8 cellular contexts compared by ENCODE assay signal in genomic region chr18:5627756-5628511, GRCh38.
DNase-seq lines count a peak whose midpoint lies in the region; ATAC-seq and TF ChIP-seq lines count a peak whose summit lies in the region.

No MANE protein-coding gene starts in this region.

- no peaks in the 10 kb centered on the region for H3K9me3 Mint-ChIP-seq in activated naive CD4-positive, alpha-beta T cell treated with anti-CD3 and anti-CD28 coated beads, Interleukin-2, amount 10 ng/mL, durations not matched to agents 7 days and 5 days
- no peaks in the 10 kb centered on the region for H3K9me3 Mint-ChIP-seq in dendritic cell treated with granulocyte-macrophage colony-stimulating factor and Interleukin-4, amounts not matched to agents 40 ng/mL and 50 ng/mL, for 4 days
- no peaks in the 10 kb centered on the region for H3K9me3 Mint-ChIP-seq in natural killer cell treated with Interleukin-12 subunit alpha and Interleukin-12 subunit beta and Interleukin-15 and Interleukin-18, amount 100 ng/mL, for 72 hours

- H3K4me1 Mint-ChIP-seq in activated naive CD4-positive, alpha-beta T cell treated with anti-CD3 and anti-CD28 coated beads, Interleukin-2, amount 10 ng/mL, durations not matched to agents 7 days and 5 days = peaks cover 4% of the 10 kb centered on the region
- peaks cover 5% of the 10 kb centered on the region for H3K4me1 Mint-ChIP-seq in dendritic cell treated with granulocyte-macrophage colony-stimulating factor and Interleukin-4, amounts not matched to agents 40 ng/mL and 50 ng/mL, for 4 days (ENCODE audit: low read depth)
- no peaks in the 10 kb centered on the region for H3K4me1 Mint-ChIP-seq in natural killer cell treated with Interleukin-12 subunit alpha and Interleukin-12 subunit beta and Interleukin-15 and Interleukin-18, amount 100 ng/mL, for 72 hours (ENCODE audit: low read depth in 2 of 2)

- ATAC-seq in HG03457 (IDR thresholded peaks at IDR 0.05; ENCODE audit: unreplicated experiment) = no peak
- no peak for ATAC-seq in natural killer cell treated with Interleukin-12 subunit alpha and Interleukin-12 subunit beta and Interleukin-15 and Interleukin-18, amount 100 ng/mL, for 72 hours

- CTCF ChIA-PET in activated naive CD4-positive, alpha-beta T cell treated with anti-CD3 and anti-CD28 coated beads, Interleukin-2, amount 10 ng/mL, durations not matched to agents 7 days and 5 days (lab: Charles Lee) = no interaction called here

- H3K36me3 ChIP-seq in uterus = no peaks in the 10 kb centered on the region

- intact Hi-C loops in dendritic cell treated with granulocyte-macrophage colony-stimulating factor and Interleukin-4, amounts not matched to agents 40 ng/mL and 50 ng/mL, for 4 days (cut with micrococcal nuclease) = loop anchor here (10.0 kb wide), 1 partner anchor 63 kb away; no protein-coding TSS in a partner anchor
- intact Hi-C loops in uterus (cut with DNase I; ENCODE audit: low total_unique reads) = no loop called here

- no peak for DNase-seq in activated naive CD4-positive, alpha-beta T cell treated with anti-CD3 and anti-CD28 coated beads, Interleukin-2, amount 10 ng/mL, durations not matched to agents 7 days and 5 days
- no peak for DNase-seq in activated naive CD4-positive, alpha-beta T cell treated with Interleukin-2 at 50 U/mL for 16 hours
- DNase-seq in uterus (no peak), GM13977 (ENCODE audit: low spot score) (no peak)
- DNase-seq in natural killer cell treated with Interleukin-12 subunit alpha and Interleukin-12 subunit beta and Interleukin-15 and Interleukin-18, amount 100 ng/mL, for 72 hours (ENCODE audit: low spot score) = no peak

- H3K9me3 ChIP-seq in mononuclear cell (ENCODE audit: low read depth, low read length) (no peaks in the 10 kb centered on the region), uterus (no peaks in the 10 kb centered on the region)

- in situ Hi-C loops in GM13977 (cut with MboI; ENCODE audit: low pct_unique_long_range_greater_than_20kb, low sequenced_read_pairs, unreplicated experiment) = no loop called here

- no peak overlapping the region for H3K27ac Mint-ChIP-seq in activated naive CD4-positive, alpha-beta T cell treated with anti-CD3 and anti-CD28 coated beads, Interleukin-2, amount 10 ng/mL, durations not matched to agents 7 days and 5 days
- H3K27ac Mint-ChIP-seq in dendritic cell treated with granulocyte-macrophage colony-stimulating factor and Interleukin-4, amounts not matched to agents 40 ng/mL and 50 ng/mL, for 4 days = peak overlapping the region; percentile 53
- no peak overlapping the region for H3K27ac Mint-ChIP-seq in natural killer cell treated with Interleukin-12 subunit alpha and Interleukin-12 subunit beta and Interleukin-15 and Interleukin-18, amount 100 ng/mL, for 72 hours

- no peak for TF ChIP-seq CTCF in uterus (IDR thresholded peaks at IDR 0.05)
- TF ChIP-seq CTCF in GM13977 (IDR thresholded peaks at IDR 0.05; ENCODE audit: extremely low read depth, insufficient read depth, missing control alignments) = no peak

- peaks cover 22% of the 10 kb centered on the region for H3K4me1 ChIP-seq in mononuclear cell (ENCODE audit: insufficient read depth, low read length)
- peaks cover 0 to 4% of the 10 kb centered on the region in 2 donors for H3K4me1 ChIP-seq in uterus

- peak overlapping the region; percentile 19 for H3K4me3 ChIP-seq in mononuclear cell (ENCODE audit: low read length)
- H3K4me3 ChIP-seq in uterus = peak overlapping the region; percentile 40 to 48

- H3K27me3 ChIP-seq in mononuclear cell (ENCODE audit: insufficient read depth, low read length) = peaks cover 88% of the 10 kb centered on the region
- no peaks in the 10 kb centered on the region for H3K27me3 ChIP-seq in uterus

- peak overlapping the region; percentile 27 to 70 for H3K27ac ChIP-seq in uterus

- peak overlapping the region; percentile 59 for H3K4me3 Mint-ChIP-seq in activated naive CD4-positive, alpha-beta T cell treated with anti-CD3 and anti-CD28 coated beads, Interleukin-2, amount 10 ng/mL, durations not matched to agents 7 days and 5 days
- H3K4me3 Mint-ChIP-seq in dendritic cell treated with granulocyte-macrophage colony-stimulating factor and Interleukin-4, amounts not matched to agents 40 ng/mL and 50 ng/mL, for 4 days = peak overlapping the region; percentile 79
- H3K4me3 Mint-ChIP-seq in natural killer cell treated with Interleukin-12 subunit alpha and Interleukin-12 subunit beta and Interleukin-15 and Interleukin-18, amount 100 ng/mL, for 72 hours = no peak overlapping the region

- TF ChIP-seq POLR2A in uterus (IDR thresholded peaks at IDR 0.05) = no peak

- H3K36me3 Mint-ChIP-seq in activated naive CD4-positive, alpha-beta T cell treated with anti-CD3 and anti-CD28 coated beads, Interleukin-2, amount 10 ng/mL, durations not matched to agents 7 days and 5 days = no peaks in the 10 kb centered on the region
- peaks cover 7% of the 10 kb centered on the region for H3K36me3 Mint-ChIP-seq in dendritic cell treated with granulocyte-macrophage colony-stimulating factor and Interleukin-4, amounts not matched to agents 40 ng/mL and 50 ng/mL, for 4 days (ENCODE audit: low read depth)
- no peaks in the 10 kb centered on the region for H3K36me3 Mint-ChIP-seq in natural killer cell treated with Interleukin-12 subunit alpha and Interleukin-12 subunit beta and Interleukin-15 and Interleukin-18, amount 100 ng/mL, for 72 hours

- H3K27me3 Mint-ChIP-seq in activated naive CD4-positive, alpha-beta T cell treated with anti-CD3 and anti-CD28 coated beads, Interleukin-2, amount 10 ng/mL, durations not matched to agents 7 days and 5 days = peaks cover 51% of the 10 kb centered on the region
- H3K27me3 Mint-ChIP-seq in dendritic cell treated with granulocyte-macrophage colony-stimulating factor and Interleukin-4, amounts not matched to agents 40 ng/mL and 50 ng/mL, for 4 days = peaks cover 46% of the 10 kb centered on the region
- H3K27me3 Mint-ChIP-seq in natural killer cell treated with Interleukin-12 subunit alpha and Interleukin-12 subunit beta and Interleukin-15 and Interleukin-18, amount 100 ng/mL, for 72 hours = peaks cover 12 to 17% of the 10 kb centered on the region in 2 donors
